ENCODE assay signal across 19 cellular contexts in the genomic region with DNA sequence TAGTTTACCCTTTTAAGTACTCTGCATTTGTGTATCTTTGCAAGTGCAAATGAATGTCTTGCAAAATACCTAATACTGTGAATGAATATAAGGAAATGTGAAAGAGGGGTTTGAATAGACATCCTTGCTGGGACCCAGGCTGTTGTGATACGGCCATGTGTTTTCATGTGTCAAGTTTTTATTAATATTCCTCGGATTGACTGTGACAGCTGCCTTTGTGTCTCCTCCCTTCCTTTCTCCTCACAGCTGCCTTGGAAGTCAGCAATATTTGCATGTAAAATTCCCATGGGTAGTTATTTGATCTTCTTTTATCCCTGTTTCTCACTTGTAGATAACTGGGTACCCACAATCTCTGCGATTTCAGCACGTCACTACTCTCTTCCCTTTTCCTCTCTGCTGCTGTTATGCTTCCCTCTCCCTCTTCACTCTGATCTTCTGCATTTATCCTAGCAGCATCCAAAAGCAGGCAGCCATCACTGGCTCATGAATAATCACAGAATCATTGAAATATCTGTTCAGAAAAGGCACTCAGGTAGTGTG. TPM values are rescaled to one million over a fixed set of nuclear protein-coding genes. Genes with fewer than 3 reads are reported as not detected.
DNase-seq lines count a peak whose midpoint lies in the region; ATAC-seq and TF ChIP-seq lines count a peak whose summit lies in the region.
"Had no signal": no experiment of that assay in that cellular context is flagged by ENCODE, and none has a peak within 500 bp of the region (broad histone marks: within the 10 kb centered on the region; RNA-seq: fewer than 3 reads in every experiment).

No MANE protein-coding gene starts in this region.

- TF ChIP-seq EP300 in ovary (IDR thresholded peaks at IDR 0.05), result no peak

- peak; percentile 35 for DNase-seq in DMS 273 treated with DMSO at 0.1 percent for 48 hours (lab: John Stamatoyannopoulos, UW)
- peak; percentile 50 for DNase-seq in NCI-H2171 (lab: John Stamatoyannopoulos, UW)
- no peak for DNase-seq in NOMO-1 treated with DMSO at 0.1 percent for 48 hours (lab: John Stamatoyannopoulos, UW; ENCODE audit: unreplicated experiment)
- no peak for DNase-seq in ovary
- DNase-seq in activated T-cell treated with anti-CD3 and anti-CD28 coated beads, Interleukin-2, amount 50 U/mL, for 24 hours, result no peak
- DNase-seq: CD4-positive, CD25-positive, alpha-beta regulatory T cell; DND-41; Kasumi-1; MM.1S; NCI-H1436; NCI-H187 treated with DMSO at 0.1 percent for 48 hours; PC-9; RPMI8226; SK-N-SH had no signal

- WGBS in ovary, 3 donors, result 51 to 56% (median 53%) methylated on average over 4 of the region's 4 CpGs

- H3K27ac Mint-ChIP-seq in brain, result peak overlapping the region; percentile 11 to 91 (median 82)
- H3K27ac Mint-ChIP-seq in activated T-cell treated with anti-CD3 and anti-CD28 coated beads, Interleukin-2, amount 50 U/mL, for 24 hours, result no peak overlapping the region
- H3K27ac Mint-ChIP-seq: CD4-positive, CD25-positive, alpha-beta regulatory T cell; GM23338 had no signal

- peaks cover 11% of the 10 kb centered on the region for H3K4me1 ChIP-seq in neuron (ENCODE audit: insufficient read depth, low read length)
- H3K4me1 ChIP-seq in ovary (ENCODE audit: insufficient read depth), result no peaks in the 10 kb centered on the region
- H3K4me1 ChIP-seq: HAP-1 had no signal

- no peak for ATAC-seq in GM19035 (IDR thresholded peaks at IDR 0.05; ENCODE audit: unreplicated experiment)
- ATAC-seq: GM23338 had no signal

- no peak overlapping the region for H3K4me3 ChIP-seq in neuron (ENCODE audit: low read length)
- no peak overlapping the region for H3K4me3 ChIP-seq in ovary
- H3K4me3 ChIP-seq: GM23338, HAP-1, PC-9 had no signal

- H3K4me1 Mint-ChIP-seq in brain, result peaks cover 54% of the 10 kb centered on the region
- H3K4me1 Mint-ChIP-seq in activated T-cell treated with anti-CD3 and anti-CD28 coated beads, Interleukin-2, amount 50 U/mL, for 24 hours (ENCODE audit: low read depth), result no peaks in the 10 kb centered on the region
- H3K4me1 Mint-ChIP-seq: CD4-positive, CD25-positive, alpha-beta regulatory T cell had no signal

- H2AFZ ChIP-seq in neuron (ENCODE audit: low read depth, low read length), result peak overlapping the region; percentile 32
- H2AFZ ChIP-seq: GM23338, PC-9 had no signal

- intact Hi-C loops in ovary (cut with DNase I), result no loop called here

- no peaks in the 10 kb centered on the region for H3K9me3 ChIP-seq in neuron (ENCODE audit: low read length)
- no peaks in the 10 kb centered on the region for H3K9me3 ChIP-seq in ovary
- H3K9me3 ChIP-seq: HAP-1, SK-N-SH had no signal

- H3K36me3 ChIP-seq in neuron (ENCODE audit: insufficient read depth, low read length) (no peaks in the 10 kb centered on the region), ovary (no peaks in the 10 kb centered on the region)
- H3K36me3 ChIP-seq: HAP-1 had no signal

- TF ChIP-seq POLR2A in ovary (IDR thresholded peaks at IDR 0.05), result no peak

- H3K9me3 Mint-ChIP-seq in brain, result peaks cover 0 to 4% (median 0%) of the 10 kb centered on the region in 5 experiments
- H3K9me3 Mint-ChIP-seq in activated T-cell treated with anti-CD3 and anti-CD28 coated beads, Interleukin-2, amount 50 U/mL, for 24 hours, result no peaks in the 10 kb centered on the region
- H3K9me3 Mint-ChIP-seq: GM23338 had no signal

- H3K4me3 Mint-ChIP-seq in brain, result peak overlapping the region in 4 of 5 experiments; percentile 15 to 56 (median 24)
- H3K4me3 Mint-ChIP-seq in activated T-cell treated with anti-CD3 and anti-CD28 coated beads, Interleukin-2, amount 50 U/mL, for 24 hours, result no peak overlapping the region
- H3K4me3 Mint-ChIP-seq: CD4-positive, CD25-positive, alpha-beta regulatory T cell; GM23338 had no signal

- no peaks in the 10 kb centered on the region for H3K27me3 ChIP-seq in neuron (ENCODE audit: insufficient read depth, low read length)
- H3K27me3 ChIP-seq in ovary, result no peaks in the 10 kb centered on the region

- no peak overlapping the region for H3K27ac ChIP-seq in ovary
- H3K27ac ChIP-seq: PC-9 had no signal

- TF ChIP-seq CTCF in brain (conservative IDR thresholded peaks at IDR 0.05) (no peak), ovary (IDR thresholded peaks at IDR 0.05) (no peak)

- no peaks in the 10 kb centered on the region for H3K27me3 Mint-ChIP-seq in brain
- H3K27me3 Mint-ChIP-seq in activated T-cell treated with anti-CD3 and anti-CD28 coated beads, Interleukin-2, amount 50 U/mL, for 24 hours, result peaks cover 22% of the 10 kb centered on the region

- no peaks in the 10 kb centered on the region for H3K36me3 Mint-ChIP-seq in brain
- H3K36me3 Mint-ChIP-seq in activated T-cell treated with anti-CD3 and anti-CD28 coated beads, Interleukin-2, amount 50 U/mL, for 24 hours (ENCODE audit: low read depth), result no peaks in the 10 kb centered on the region
- H3K36me3 Mint-ChIP-seq: CD4-positive, CD25-positive, alpha-beta regulatory T cell had no signal

RNA-seq across cellular contexts. Expression of gene GPR156, which starts 9.4 kb away (rescaled TPM):
- polyA plus RNA-seq in brain (ENCODE audit: insufficient read depth, low read depth, low replicate concordance), result not detected
- 1 to 10 TPM in 6 of 7 donors, under 1 TPM in 1; 0.24 to 3.5 (median 1.4) TPM for total RNA-seq in ovary
- 1 to 10 TPM in 1 of 2 donors, under 1 TPM in 1; 0.50 to 1.2 TPM for polyA plus RNA-seq in ovary
- polyA plus RNA-seq: CD4-positive, CD25-positive, alpha-beta regulatory T cell had no signal

Comparison
In these comparisons a context has a peak if more than half of its experiments do, and no peak if none do; other contexts are left out.
1. DNase-seq: peak in DMS 273 treated with DMSO at 0.1 percent for 48 hours (single experiment) and NCI-H2171 (single experiment); none in NOMO-1 treated with DMSO at 0.1 percent for 48 hours (single experiment), ovary (0 of 5) and activated T-cell treated with anti-CD3 and anti-CD28 coated beads, Interleukin-2, amount 50 U/mL, for 24 hours (single experiment).